9 cellular contexts compared by ENCODE assay signal in the genomic region with DNA sequence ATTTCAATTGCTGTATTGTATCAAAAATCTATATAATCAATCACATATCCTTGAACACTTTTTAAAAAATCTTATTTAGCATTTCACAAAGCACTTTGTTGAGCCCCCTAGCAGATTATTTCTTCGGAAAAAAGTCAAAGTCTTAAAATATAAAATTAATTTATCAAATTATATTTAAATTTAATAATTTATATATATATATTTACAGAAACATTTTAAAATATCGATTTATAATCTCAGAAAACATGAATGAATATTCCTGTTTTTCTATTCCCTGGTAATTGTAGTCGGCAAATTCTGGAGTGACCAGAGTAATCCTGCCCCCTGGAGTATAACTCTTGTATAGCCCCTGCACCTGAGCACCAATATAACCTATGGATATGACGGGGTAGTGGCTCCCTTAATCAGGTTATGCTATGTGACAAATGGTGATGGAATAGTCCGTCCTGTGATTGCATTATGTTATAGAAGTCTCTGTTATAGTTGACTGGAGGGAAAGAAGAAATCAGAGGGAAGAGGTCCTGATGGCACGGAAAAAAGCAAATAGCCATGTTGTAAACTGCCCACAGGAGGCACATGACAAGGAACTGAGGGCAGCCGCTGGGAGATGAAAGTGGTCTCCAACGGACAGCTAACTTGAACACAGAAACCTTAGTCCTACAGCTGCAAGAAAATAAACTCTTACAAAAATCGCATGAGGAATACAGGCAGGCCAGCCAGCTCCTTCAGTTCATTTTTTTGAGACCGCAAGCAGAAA.
A peak's percentile ranks its signal among the peaks of the same experiment; 100 is the strongest.
DNase-seq lines count a peak whose midpoint lies in the region; ATAC-seq, FAIRE-seq and TF ChIP-seq lines count a peak whose summit lies in the region.
"Had no signal": no experiment of that assay in that cellular context is flagged by ENCODE, and none has a peak within 500 bp of the region (broad histone marks: within the 10 kb centered on the region; RNA-seq: fewer than 3 reads in every experiment).

No MANE protein-coding gene starts in this region.

- 31% methylated on average over 10 of the region's 10 CpGs for WGBS in SK-N-SH (ENCODE audit: low lambda C conversion rate)
- 55 to 57% methylated on average over 10 of the region's 10 CpGs for WGBS in body of pancreas, 2 donors

- no peaks in the 10 kb centered on the region for H3K9me2 ChIP-seq in SK-N-SH

- H3K27me3 ChIP-seq in SK-N-SH (ENCODE audit: insufficient read depth) (no peaks in the 10 kb centered on the region), body of pancreas (no peaks in the 10 kb centered on the region)

- no peak for ATAC-seq in SK-N-SH treated with all-trans-retinoic acid at 6 μM for 48 hours
- ATAC-seq in body of pancreas = no peak
- ATAC-seq: lower lobe of right lung had no signal

- TF ChIP-seq POLR2A in body of pancreas (IDR thresholded peaks at IDR 0.05) = no peak
- no peak for TF ChIP-seq POLR2A in GM12892 (IDR thresholded peaks at IDR 0.05; ENCODE audit: low read depth, low read length)

- TF ChIP-seq EP300 in SK-N-SH (IDR thresholded peaks at IDR 0.05; ENCODE audit: borderline replicate concordance in 1 of 2, low read depth in 1 of 2, low read length in 1 of 2) = no peak

- no peaks in the 10 kb centered on the region for H3K79me2 ChIP-seq in SK-N-SH (ENCODE audit: insufficient read depth)

- CTCF ChIA-PET in SK-N-SH (lab: Yijun Ruan, JAX) = interaction anchor here (0.6 to 0.9 kb wide), 3 partner anchors 19 to 187 kb away, joined by 3 read pairs; no protein-coding TSS in a partner anchor

- no peak overlapping the region for H3K9ac ChIP-seq in SK-N-SH

- no peaks in the 10 kb centered on the region for H3K9me3 ChIP-seq in SK-N-SH
- no peaks in the 10 kb centered on the region for H3K9me3 ChIP-seq in body of pancreas
- H3K9me3 ChIP-seq: lower lobe of right lung had no signal

- H2AFZ ChIP-seq in SK-N-SH (ENCODE audit: low read depth) = no peak overlapping the region

- TF ChIP-seq CTCF in SK-N-SH (IDR thresholded peaks at IDR 0.05) (peak; percentile 51), body of pancreas (IDR thresholded peaks at IDR 0.05) (peak in 6 of 7 experiments; percentile 17 to 46 (median 30)), retinal pigment epithelial cell (conservative IDR thresholded peaks at IDR 0.05; ENCODE audit: low read depth, low read length) (peak; percentile 32)

- no peaks in the 10 kb centered on the region for H3F3A ChIP-seq in SK-N-SH (replicated peaks; ENCODE audit: insufficient read depth)

- peak; percentile 54 for TF ChIP-seq RAD21 in SK-N-SH (IDR thresholded peaks at IDR 0.05; ENCODE audit: low read length)

- H3K36me3 ChIP-seq in SK-N-SH (replicated peaks in 1 of 2; ENCODE audit: control insufficient read depth in 1 of 2, insufficient read depth in 2 of 2, low read length in 1 of 2) = no peaks in the 10 kb centered on the region
- no peaks in the 10 kb centered on the region for H3K36me3 ChIP-seq in body of pancreas (replicated peaks in 1 of 2; ENCODE audit: insufficient read depth in 1 of 2, low read depth in 2 of 2)
- H3K36me3 ChIP-seq: lower lobe of right lung had no signal

- DNase-seq in SK-N-SH (peak; percentile 20), NCI-H2029 (lab: John Stamatoyannopoulos, UW) (peak; percentile 28), body of pancreas (peak in 2 of 4 donors; percentile 13 to 21), retinal pigment epithelial cell (ENCODE audit: low read depth) (no peak), GM12892 (ENCODE audit: insufficient read length) (no peak), NCI-H510A (lab: John Stamatoyannopoulos, UW) (no peak)
- no peak for DNase-seq in stimulated activated naive CD4-positive, alpha-beta T cell (lab: John Stamatoyannopoulos, UW)
- DNase-seq: lower lobe of right lung had no signal

- POLR2A ChIA-PET in SK-N-SH (lab: Yijun Ruan, JAX) = no interaction called here

- H3K4me3 ChIP-seq in SK-N-SH (ENCODE audit: low read depth in 2 of 2, low read length in 1 of 2) (peak overlapping the region in 1 of 2 experiments; percentile 29; a peak in 1 of 4 replicates), body of pancreas (no peak overlapping the region), retinal pigment epithelial cell (ENCODE audit: low read length) (no peak overlapping the region)
- H3K4me3 ChIP-seq: lower lobe of right lung had no signal

- FAIRE-seq in GM12892 (lab: Jason Lieb, UNC) = no peak

- intact Hi-C loops in body of pancreas (cut with DNase I) = no loop called here

- H4K20me1 ChIP-seq in SK-N-SH (ENCODE audit: insufficient read depth) = no peaks in the 10 kb centered on the region

- no peaks in the 10 kb centered on the region for H3K4me1 ChIP-seq in SK-N-SH (ENCODE audit: control insufficient read depth in 1 of 2, insufficient read depth in 2 of 2, low read depth in 1 of 2, low read length in 1 of 2)
- no peaks in the 10 kb centered on the region for H3K4me1 ChIP-seq in body of pancreas
- H3K4me1 ChIP-seq: lower lobe of right lung had no signal

- H3K4me2 ChIP-seq in SK-N-SH = no peak overlapping the region

- H3K27ac ChIP-seq in SK-N-SH (ENCODE audit: low read depth in 2 of 2, low read length in 1 of 2) = no peak overlapping the region
- no peak overlapping the region for H3K27ac ChIP-seq in body of pancreas
- H3K27ac ChIP-seq: lower lobe of right lung had no signal

TF ChIP-seq in SK-N-SH, 30 proteins besides CTCF, POLR2A, EP300 and RAD21:
- TF ChIP-seq SMC3 (IDR thresholded peaks at IDR 0.05; ENCODE audit: low read depth, low read length) (peak; percentile 10; the same call in 1 of the 2 replicates), RXRA (IDR thresholded peaks at IDR 0.05; ENCODE audit: borderline replicate concordance, low read depth) (no peak)
- TF ChIP-seq, protein P1, sequence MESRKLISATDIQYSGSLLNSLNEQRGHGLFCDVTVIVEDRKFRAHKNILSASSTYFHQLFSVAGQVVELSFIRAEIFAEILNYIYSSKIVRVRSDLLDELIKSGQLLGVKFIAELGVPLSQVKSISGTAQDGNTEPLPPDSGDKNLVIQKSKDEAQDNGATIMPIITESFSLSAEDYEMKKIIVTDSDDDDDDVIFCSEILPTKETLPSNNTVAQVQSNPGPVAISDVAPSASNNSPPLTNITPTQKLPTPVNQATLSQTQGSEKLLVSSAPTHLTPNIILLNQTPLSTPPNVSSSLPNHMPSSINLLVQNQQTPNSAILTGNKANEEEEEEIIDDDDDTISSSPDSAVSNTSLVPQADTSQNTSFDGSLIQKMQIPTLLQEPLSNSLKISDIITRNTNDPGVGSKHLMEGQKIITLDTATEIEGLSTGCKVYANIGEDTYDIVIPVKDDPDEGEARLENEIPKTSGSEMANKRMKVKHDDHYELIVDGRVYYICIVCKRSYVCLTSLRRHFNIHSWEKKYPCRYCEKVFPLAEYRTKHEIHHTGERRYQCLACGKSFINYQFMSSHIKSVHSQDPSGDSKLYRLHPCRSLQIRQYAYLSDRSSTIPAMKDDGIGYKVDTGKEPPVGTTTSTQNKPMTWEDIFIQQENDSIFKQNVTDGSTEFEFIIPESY (IDR thresholded peaks at IDR 0.05; ENCODE audit: borderline replicate concordance, low read depth) = no peak

TF ChIP-seq in SK-N-SH treated with all-trans-retinoic acid at 6 μM for 48 hours, 23 proteins besides CTCF, POLR2A, EP300 and RAD21:
- TF ChIP-seq, protein P2, sequence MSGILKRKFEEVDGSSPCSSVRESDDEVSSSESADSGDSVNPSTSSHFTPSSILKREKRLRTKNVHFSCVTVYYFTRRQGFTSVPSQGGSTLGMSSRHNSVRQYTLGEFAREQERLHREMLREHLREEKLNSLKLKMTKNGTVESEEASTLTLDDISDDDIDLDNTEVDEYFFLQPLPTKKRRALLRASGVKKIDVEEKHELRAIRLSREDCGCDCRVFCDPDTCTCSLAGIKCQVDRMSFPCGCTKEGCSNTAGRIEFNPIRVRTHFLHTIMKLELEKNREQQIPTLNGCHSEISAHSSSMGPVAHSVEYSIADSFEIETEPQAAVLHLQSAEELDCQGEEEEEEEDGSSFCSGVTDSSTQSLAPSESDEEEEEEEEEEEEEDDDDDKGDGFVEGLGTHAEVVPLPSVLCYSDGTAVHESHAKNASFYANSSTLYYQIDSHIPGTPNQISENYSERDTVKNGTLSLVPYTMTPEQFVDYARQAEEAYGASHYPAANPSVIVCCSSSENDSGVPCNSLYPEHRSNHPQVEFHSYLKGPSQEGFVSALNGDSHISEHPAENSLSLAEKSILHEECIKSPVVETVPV (CRISPR knock-in tag; IDR thresholded peaks at IDR 0.05) = no peak
- no peak for TF ChIP-seq ZFP3 (CRISPR knock-in tag; IDR thresholded peaks at IDR 0.05)
- no peak for TF ChIP-seq CSDC2 (CRISPR knock-in tag; IDR thresholded peaks at IDR 0.05)
- TF ChIP-seq BACH2 (CRISPR knock-in tag; IDR thresholded peaks at IDR 0.05; ENCODE audit: borderline replicate concordance) = no peak
- no peak for TF ChIP-seq SNAI2 (CRISPR knock-in tag; IDR thresholded peaks at IDR 0.05)
- no peak for TF ChIP-seq ZNF8 (CRISPR knock-in tag; IDR thresholded peaks at IDR 0.05)
- TF ChIP-seq, protein P3, sequence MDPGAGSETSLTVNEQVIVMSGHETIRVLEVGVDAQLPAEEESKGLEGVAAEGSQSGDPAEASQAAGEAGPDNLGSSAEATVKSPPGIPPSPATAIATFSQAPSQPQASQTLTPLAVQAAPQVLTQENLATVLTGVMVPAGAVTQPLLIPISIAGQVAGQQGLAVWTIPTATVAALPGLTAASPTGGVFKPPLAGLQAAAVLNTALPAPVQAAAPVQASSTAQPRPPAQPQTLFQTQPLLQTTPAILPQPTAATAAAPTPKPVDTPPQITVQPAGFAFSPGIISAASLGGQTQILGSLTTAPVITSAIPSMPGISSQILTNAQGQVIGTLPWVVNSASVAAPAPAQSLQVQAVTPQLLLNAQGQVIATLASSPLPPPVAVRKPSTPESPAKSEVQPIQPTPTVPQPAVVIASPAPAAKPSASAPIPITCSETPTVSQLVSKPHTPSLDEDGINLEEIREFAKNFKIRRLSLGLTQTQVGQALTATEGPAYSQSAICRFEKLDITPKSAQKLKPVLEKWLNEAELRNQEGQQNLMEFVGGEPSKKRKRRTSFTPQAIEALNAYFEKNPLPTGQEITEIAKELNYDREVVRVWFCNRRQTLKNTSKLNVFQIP (CRISPR knock-in tag; IDR thresholded peaks at IDR 0.05; ENCODE audit: borderline replicate concordance, low read depth) = no peak
- TF ChIP-seq, protein P4, sequence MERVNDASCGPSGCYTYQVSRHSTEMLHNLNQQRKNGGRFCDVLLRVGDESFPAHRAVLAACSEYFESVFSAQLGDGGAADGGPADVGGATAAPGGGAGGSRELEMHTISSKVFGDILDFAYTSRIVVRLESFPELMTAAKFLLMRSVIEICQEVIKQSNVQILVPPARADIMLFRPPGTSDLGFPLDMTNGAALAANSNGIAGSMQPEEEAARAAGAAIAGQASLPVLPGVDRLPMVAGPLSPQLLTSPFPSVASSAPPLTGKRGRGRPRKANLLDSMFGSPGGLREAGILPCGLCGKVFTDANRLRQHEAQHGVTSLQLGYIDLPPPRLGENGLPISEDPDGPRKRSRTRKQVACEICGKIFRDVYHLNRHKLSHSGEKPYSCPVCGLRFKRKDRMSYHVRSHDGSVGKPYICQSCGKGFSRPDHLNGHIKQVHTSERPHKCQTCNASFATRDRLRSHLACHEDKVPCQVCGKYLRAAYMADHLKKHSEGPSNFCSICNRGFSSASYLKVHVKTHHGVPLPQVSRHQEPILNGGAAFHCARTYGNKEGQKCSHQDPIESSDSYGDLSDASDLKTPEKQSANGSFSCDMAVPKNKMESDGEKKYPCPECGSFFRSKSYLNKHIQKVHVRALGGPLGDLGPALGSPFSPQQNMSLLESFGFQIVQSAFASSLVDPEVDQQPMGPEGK (CRISPR knock-in tag; IDR thresholded peaks at IDR 0.05; ENCODE audit: borderline replicate concordance) = no peak
TF ChIP-seq in SK-N-SH treated with all-trans-retinoic acid at 6 μM for 48 hours: peak in this region for 0.

Comparison
In these comparisons a context has a peak if more than half of its experiments do, and no peak if none do; other contexts are left out.
1. DNase-seq: peak in SK-N-SH (single experiment) and NCI-H2029 (single experiment); none in retinal pigment epithelial cell (single experiment), GM12892 (single experiment), NCI-H510A (single experiment) and stimulated activated naive CD4-positive, alpha-beta T cell (0 of 6).
2. Peak in every context shown above with its lines, with median percentiles within 50 percentile points of each other: CTCF ChIP-seq.